Comparison of ENCODE assay signal across 9 cellular contexts in the genomic region with DNA sequence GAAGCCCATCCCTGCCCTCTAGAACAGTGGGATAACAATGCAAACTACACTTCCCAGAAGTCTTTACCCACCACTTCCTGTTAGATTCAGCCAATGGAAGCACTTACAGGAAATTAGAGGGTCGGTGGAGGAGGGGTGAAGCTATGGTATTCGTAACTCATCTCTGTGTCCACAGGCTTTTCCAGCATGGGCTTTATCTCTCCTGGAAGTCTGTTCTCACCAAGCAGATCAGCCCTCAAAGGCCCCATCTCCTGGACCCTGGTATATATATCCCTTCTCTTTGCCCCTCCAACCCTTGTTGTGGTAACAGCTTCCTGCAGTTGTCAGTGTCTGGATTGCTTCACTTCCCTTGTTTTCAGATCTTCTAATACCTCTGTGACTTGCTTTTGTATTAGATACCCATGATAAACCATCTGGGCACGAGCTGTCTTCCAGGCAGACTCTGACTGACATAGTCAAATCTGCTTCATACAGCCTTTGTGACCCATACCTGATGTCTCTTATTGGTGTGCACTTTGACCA.
DNase-seq lines count a peak whose midpoint lies in the region; ATAC-seq and TF ChIP-seq lines count a peak whose summit lies in the region.
"Had no signal": no experiment of that assay in that cellular context is flagged by ENCODE, and none has a peak within 500 bp of the region (broad histone marks: within the 10 kb centered on the region; RNA-seq: fewer than 3 reads in every experiment).

No MANE protein-coding gene starts in this region.

- H3K27ac ChIP-seq in coronary artery (no peak overlapping the region), aorta (ENCODE audit: low read depth in 1 of 2, low read length in 2 of 2) (no peak overlapping the region)
- H3K27ac ChIP-seq: epithelial cell of prostate had no signal

- peak overlapping the region; percentile 58 for H3K4me3 ChIP-seq in coronary artery
- H3K4me3 ChIP-seq in aorta (ENCODE audit: low read length in 2 of 2) = no peak overlapping the region

- intact Hi-C loops in aorta (cut with DNase I) = no loop called here

- H3K4me1 ChIP-seq in aorta (ENCODE audit: control insufficient read depth in 1 of 2, insufficient read depth in 2 of 2, low read length in 2 of 2) = no peaks in the 10 kb centered on the region

- H3K9me3 ChIP-seq in aorta (ENCODE audit: control insufficient read depth, low read length) = no peaks in the 10 kb centered on the region

- ATAC-seq in HG03460 (IDR thresholded peaks at IDR 0.05; ENCODE audit: unreplicated experiment) (peak; percentile 59), aorta (ENCODE audit: low FRiP score) (peak; percentile 66)

- peak; percentile 28 for DNase-seq in stimulated activated CD4-positive, alpha-beta T cell treated with anti-CD3 and anti-CD28 coated beads, Interleukin-15, amount 100 ng/mL, for 24 hours
- DNase-seq in stimulated activated CD4-positive, alpha-beta T cell treated with anti-CD3 and anti-CD28 coated beads, Interleukin-2, amount 100 ng/mL, for 48 hours = no peak
- peak; percentile 65 for DNase-seq in OCI-M1 (lab: John Stamatoyannopoulos, UW)
- DNase-seq in coronary artery (ENCODE audit: low spot score) = no peak
- peak; percentile 81 for DNase-seq in midbrain (lab: John Stamatoyannopoulos, UW)
- no peak for DNase-seq in aorta
- no peak for DNase-seq in amniotic stem cell (lab: John Stamatoyannopoulos, UW)

- TF ChIP-seq CTCF in coronary artery (IDR thresholded peaks at IDR 0.05) = no peak

- 14 to 28% methylated on average over 3 of the region's 3 CpGs for WGBS in aorta, 2 donors

- H3K27me3 ChIP-seq in aorta (ENCODE audit: control insufficient read depth in 1 of 2, insufficient read depth in 2 of 2, low read length in 1 of 2) = no peaks in the 10 kb centered on the region

- H3K36me3 ChIP-seq in aorta (ENCODE audit: control insufficient read depth in 1 of 2, insufficient read depth in 2 of 2, low read length in 1 of 2) = no peaks in the 10 kb centered on the region

Comparison
In these comparisons a context has a peak if more than half of its experiments do, and no peak if none do; other contexts are left out.
1. DNase-seq: peak in stimulated activated CD4-positive, alpha-beta T cell treated with anti-CD3 and anti-CD28 coated beads, Interleukin-15, amount 100 ng/mL, for 24 hours (single experiment), OCI-M1 (single experiment) and midbrain (single experiment); none in stimulated activated CD4-positive, alpha-beta T cell treated with anti-CD3 and anti-CD28 coated beads, Interleukin-2, amount 100 ng/mL, for 48 hours (0 of 2), coronary artery (single experiment), aorta (0 of 2) and amniotic stem cell (single experiment).